Comparison of ENCODE assay signal across 20 cellular contexts in genomic region chr2:10664652-10665051, GRCh38. TPM values are rescaled to one million over a fixed set of nuclear protein-coding genes. Genes with fewer than 3 reads are reported as not detected.
DNase-seq lines count a peak whose midpoint lies in the region; ATAC-seq, FAIRE-seq and TF ChIP-seq lines count a peak whose summit lies in the region.
"Had no signal": no experiment of that assay in that cellular context is flagged by ENCODE, and none has a peak within 500 bp of the region (broad histone marks: within the 10 kb centered on the region; RNA-seq: fewer than 3 reads in every experiment).

No MANE protein-coding gene starts in this region.

- H3K14ac ChIP-seq in neuronal stem cell (ENCODE audit: low read length) = no peak overlapping the region

- peak in 2 of 3 experiments; percentile 8 to 38 for DNase-seq in NCI-H1417 (lab: John Stamatoyannopoulos, UW)
- no peak for DNase-seq in NCI-H1417 treated with DMSO at 0.1 percent for 48 hours (lab: John Stamatoyannopoulos, UW)
- peak; percentile 85 for DNase-seq in LNCaP clone FGC (ENCODE audit: low read depth)
- no peak for DNase-seq in neuronal stem cell (ENCODE audit: low spot score)
- DNase-seq in small intestine = no peak
- no peak for DNase-seq in activated T-cell treated with anti-CD3 and anti-CD28 coated beads, Interleukin-2, amount 50 U/mL, for 1 hour
- DNase-seq: C1 segment of cervical spinal cord; Caco-2; CD4-positive, CD25-positive, alpha-beta regulatory T cell; CD8-positive, alpha-beta T cell; DMS79; EL; GDM1; H9 had no signal

- H4K8ac ChIP-seq in neuronal stem cell (ENCODE audit: low read depth, low read length) = no peak overlapping the region

- H2BK120ac ChIP-seq in neuronal stem cell (ENCODE audit: low read depth, low read length) = no peak overlapping the region

- H3K9me3 ChIP-seq in neuronal stem cell (replicated peaks in 1 of 2; ENCODE audit: control insufficient read depth in 2 of 2, insufficient read depth in 1 of 2, low read depth in 1 of 2, low read length in 2 of 2) = no peaks in the 10 kb centered on the region
- H3K9me3 ChIP-seq in small intestine (ENCODE audit: control insufficient read depth, low read depth) = no peaks in the 10 kb centered on the region
- H3K9me3 ChIP-seq: Caco-2 had no signal

- no peak overlapping the region for H3K9ac ChIP-seq in neuronal stem cell (ENCODE audit: low read depth, low read length, poor library complexity)

- H3K79me1 ChIP-seq in neuronal stem cell (ENCODE audit: low read depth, low read length) = peaks cover 1% of the 10 kb centered on the region

- no peak for ATAC-seq in HG03342 (IDR thresholded peaks at IDR 0.05; ENCODE audit: unreplicated experiment)
- ATAC-seq: CD8-positive, alpha-beta T cell; GM12878; GM23338; HCT116 had no signal

- no peak overlapping the region for H2BK15ac ChIP-seq in neuronal stem cell (ENCODE audit: low read length)

- H3K4me3 ChIP-seq in LNCaP clone FGC (ENCODE audit: low read depth, low read length) (no peak overlapping the region), neuronal stem cell (ENCODE audit: low read length in 2 of 2) (no peak overlapping the region), small intestine (ENCODE audit: low read depth in 1 of 2, low read length in 2 of 2) (no peak overlapping the region)
- H3K4me3 ChIP-seq: GM12878, GM23338 had no signal

- H3K27me3 ChIP-seq in neuronal stem cell (ENCODE audit: control insufficient read depth in 3 of 3, insufficient read depth in 3 of 3, low read depth in 1 of 3, low read length in 3 of 3) = no peaks in the 10 kb centered on the region
- H3K27me3 ChIP-seq in small intestine (ENCODE audit: control insufficient read depth in 2 of 2, insufficient read depth in 2 of 2, low read length in 2 of 2) = no peaks in the 10 kb centered on the region

- peak overlapping the region; percentile 43 for H3K23ac ChIP-seq in neuronal stem cell (ENCODE audit: low read depth, low read length, poor library complexity)

- H3K4me1 ChIP-seq in neuronal stem cell (ENCODE audit: control insufficient read depth in 2 of 2, insufficient read depth in 1 of 2, low read depth in 1 of 2, low read length in 2 of 2) = no peaks in the 10 kb centered on the region
- no peaks in the 10 kb centered on the region for H3K4me1 ChIP-seq in small intestine (ENCODE audit: control insufficient read depth in 2 of 2, insufficient read depth in 1 of 2, low read depth in 1 of 2, low read length in 1 of 2)
- H3K4me1 ChIP-seq: Caco-2 had no signal

- TF ChIP-seq CTCF in LNCaP clone FGC (IDR thresholded peaks at IDR 0.05; ENCODE audit: control insufficient read depth, extremely low read depth, insufficient read depth) (no peak), VCaP (conservative IDR thresholded peaks at IDR 0.05) (no peak)

- no peak overlapping the region for H2AFZ ChIP-seq in neuronal stem cell (ENCODE audit: low read length)
- H2AFZ ChIP-seq: GM23338 had no signal

- no peak overlapping the region for H3K18ac ChIP-seq in neuronal stem cell (ENCODE audit: low read length)

- H3K4me2 ChIP-seq in neuronal stem cell (ENCODE audit: insufficient read depth, low read length, poor library complexity, severe bottlenecking) = no peak overlapping the region
- H3K4me2 ChIP-seq: GM23338 had no signal

- H2BK12ac ChIP-seq in neuronal stem cell (ENCODE audit: low read length) = no peak overlapping the region

- no peak overlapping the region for H2AK5ac ChIP-seq in neuronal stem cell (ENCODE audit: low read depth, low read length)

- no peak overlapping the region for H2BK5ac ChIP-seq in neuronal stem cell (ENCODE audit: low read length)

- no peak overlapping the region for H4K91ac ChIP-seq in neuronal stem cell (ENCODE audit: low read depth, low read length, poor library complexity)

- WGBS in neuronal stem cell (ENCODE audit: extremely low coverage in 2 of 2, insufficient read length in 2 of 2, insufficient replicate concordance in 1 of 2), 2 donors = no CpG with 5 or more reads among the region's 7 CpGs
- WGBS in small intestine, 3 donors = 88 to 94% (median 90%) methylated on average over 7 of the region's 7 CpGs

- H3K27ac ChIP-seq in VCaP (peak overlapping the region; percentile 41; the same call in 1 of the 2 replicates), neuronal stem cell (replicated peaks; ENCODE audit: low read length) (no peak overlapping the region), small intestine (ENCODE audit: low read depth in 1 of 2, low read length in 1 of 2) (no peak overlapping the region)

- H3K4ac ChIP-seq in neuronal stem cell (ENCODE audit: low read length) = no peak overlapping the region

- H3K36me3 ChIP-seq in neuronal stem cell (replicated peaks in 1 of 2; ENCODE audit: control insufficient read depth in 2 of 2, insufficient read depth in 2 of 2, low read length in 2 of 2) (peaks cover 5 to 68% of the 10 kb centered on the region in 2 donors), small intestine (ENCODE audit: control insufficient read depth in 2 of 2, insufficient read depth in 2 of 2, low read length in 2 of 2) (peaks cover 5% of the 10 kb centered on the region in 2 donors)

- no peak for FAIRE-seq in small intestine (lab: Jason Lieb, UNC)
- FAIRE-seq: D721Med, GM12878 had no signal

RNA-seq across cellular contexts. Expression of gene NOL10, which starts 25.1 kb away (rescaled TPM):
- polyA plus RNA-seq in neuronal stem cell (2013, experiment 1 of 2) = 15.2 TPM
- 15.6 TPM for polyA plus RNA-seq in neuronal stem cell (2013, experiment 2 of 2)
- polyA plus RNA-seq in small intestine = 10 to 100 TPM in 1 of 3 donors, 1 to 10 TPM in 2; 7.8 to 14.4 (median 9.6) TPM

RNA-seq across cellular contexts. Expression of gene ATP6V1C2, which starts 56.8 kb away (rescaled TPM):
- polyA plus RNA-seq in neuronal stem cell (2013, experiment 1 of 2) = 0.15 TPM
- polyA plus RNA-seq in neuronal stem cell (2013, experiment 2 of 2) = 0.21 TPM
- 1 to 10 TPM in 1 of 3 donors, under 1 TPM in 2; 0.22 to 1.3 (median 0.54) TPM for polyA plus RNA-seq in small intestine

Comparison
In these comparisons a context has a peak if more than half of its experiments do, and no peak if none do; other contexts are left out.
1. DNase-seq: peak in NCI-H1417 (2 of 3) and LNCaP clone FGC (single experiment); none in NCI-H1417 treated with DMSO at 0.1 percent for 48 hours (single experiment), neuronal stem cell (single experiment), small intestine (single experiment) and activated T-cell treated with anti-CD3 and anti-CD28 coated beads, Interleukin-2, amount 50 U/mL, for 1 hour (single experiment).